ENCODE assay signal across 1 cellular context in genomic region chr5:169641253-169641652, GRCh38.
A peak's percentile ranks its signal among the peaks of the same experiment; 100 is the strongest.
TF ChIP-seq lines count a peak whose summit lies in the region.

No MANE protein-coding gene starts in this region.

TF ChIP-seq in SK-N-SH, 30 proteins besides CTCF, POLR2A, EP300 and RAD21:
- TF ChIP-seq REST (IDR thresholded peaks at IDR 0.05; ENCODE audit: low read depth, low read length) (peak; percentile 95), MEF2A (IDR thresholded peaks at IDR 0.05; ENCODE audit: borderline replicate concordance, low read depth) (no peak), USF2 (IDR thresholded peaks at IDR 0.05; ENCODE audit: borderline replicate concordance, low read depth, low read length) (no peak), YY1 (IDR thresholded peaks at IDR 0.05; ENCODE audit: low read depth) (no peak), MXI1 (IDR thresholded peaks at IDR 0.05; ENCODE audit: low read depth, low read length) (no peak), TAF1 (IDR thresholded peaks at IDR 0.05; ENCODE audit: borderline replicate concordance, low read depth, low read length) (no peak), MAX (IDR thresholded peaks at IDR 0.05; ENCODE audit: low read depth) (0 out of 2 replicates have a peak, but pooled peaks have one; percentile 20), GATA2 (CRISPR knock-in tag; IDR thresholded peaks at IDR 0.05) (no peak), SMC3 (IDR thresholded peaks at IDR 0.05; ENCODE audit: low read depth, low read length) (no peak), PBX3 (IDR thresholded peaks at IDR 0.05) (no peak), NFIC (IDR thresholded peaks at IDR 0.05; ENCODE audit: borderline replicate concordance) (no peak), SIN3A (IDR thresholded peaks at IDR 0.05; ENCODE audit: borderline replicate concordance, low read depth, low read length) (0 out of 2 replicates have a peak, but pooled peaks have one; percentile 23), CHD2 (IDR thresholded peaks at IDR 0.05; ENCODE audit: low read length, partially characterized antibody) (no peak)
